In genomic region chr2:101790856-101791255, GRCh38 we compare ENCODE assay signal across 13 cellular contexts.
DNase-seq lines count a peak whose midpoint lies in the region; TF ChIP-seq lines count a peak whose summit lies in the region.
"Had no signal": no experiment of that assay in that cellular context is flagged by ENCODE, and none has a peak within 500 bp of the region (broad histone marks: within the 10 kb centered on the region; RNA-seq: fewer than 3 reads in every experiment).

No MANE protein-coding gene starts in this region.

- no peak overlapping the region for H3K4me3 ChIP-seq in AG04450 (ENCODE audit: low read depth, low read length)
- H3K4me3 ChIP-seq: BLaER1 had no signal

- H3K9me3 Mint-ChIP-seq in neural crest cell: no peaks in the 10 kb centered on the region
- no peaks in the 10 kb centered on the region for H3K9me3 Mint-ChIP-seq in CD14-positive monocyte
- H3K9me3 Mint-ChIP-seq: activated CD4-positive, alpha-beta T cell treated with anti-CD3 and anti-CD28 coated beads, Interleukin-2, amount 10 ng/mL, durations not matched to agents 7 days and 5 days had no signal

- CTCF ChIA-PET in AG04450 (lab: Charles Lee): no interaction called here

- intact Hi-C loops in CD14-positive monocyte (cut with micrococcal nuclease): no loop called here

- H3K27ac ChIP-seq in AG04450 (ENCODE audit: low read depth, low read length): no peak overlapping the region
- H3K27ac ChIP-seq: BLaER1 had no signal

- H3K27ac Mint-ChIP-seq in neural crest cell (ENCODE audit: unreplicated experiment) (peak overlapping the region; percentile 44), CD14-positive monocyte (no peak overlapping the region)
- H3K27ac Mint-ChIP-seq: activated CD4-positive, alpha-beta T cell treated with anti-CD3 and anti-CD28 coated beads, Interleukin-2, amount 10 ng/mL, durations not matched to agents 7 days and 5 days had no signal

- no peaks in the 10 kb centered on the region for H3K27me3 ChIP-seq in AG04450 (ENCODE audit: control insufficient read depth, insufficient read depth, low read length)
- H3K27me3 ChIP-seq: BLaER1 had no signal

- H3K27me3 Mint-ChIP-seq in neural crest cell (ENCODE audit: low read depth): no peaks in the 10 kb centered on the region
- peaks cover 0 to 2% (median 0%) of the 10 kb centered on the region in 3 donors for H3K27me3 Mint-ChIP-seq in CD14-positive monocyte (ENCODE audit: low read depth in 3 of 3)
- H3K27me3 Mint-ChIP-seq: activated CD4-positive, alpha-beta T cell treated with anti-CD3 and anti-CD28 coated beads, Interleukin-2, amount 10 ng/mL, durations not matched to agents 7 days and 5 days; progenitor cell of endocrine pancreas had no signal

- no peaks in the 10 kb centered on the region for H3K9me3 ChIP-seq in AG04450 (ENCODE audit: control insufficient read depth, insufficient read depth, low read length)
- H3K9me3 ChIP-seq: BLaER1 had no signal

- H3K4me1 Mint-ChIP-seq in neural crest cell (peaks cover 71% of the 10 kb centered on the region), CD14-positive monocyte (peaks cover 35% of the 10 kb centered on the region)

- peak; percentile 37 for DNase-seq in AG04450 (ENCODE audit: low read depth, low spot score)
- DNase-seq in NCI-H446 (lab: John Stamatoyannopoulos, UW): peak; percentile 58 to 74
- DNase-seq in fibroblast of peridontal ligament (ENCODE audit: extremely low read depth): peak; percentile 99
- no peak for DNase-seq in neural crest cell (ENCODE audit: low read depth, low spot score)
- no peak for DNase-seq in NCI-H1417 treated with DMSO at 0.1 percent for 48 hours (lab: John Stamatoyannopoulos, UW)
- no peak for DNase-seq in cortex of kidney (lab: John Stamatoyannopoulos, UW)
- no peak for DNase-seq in NCI-H1105 treated with DMSO at 0.1 percent for 48 hours (lab: John Stamatoyannopoulos, UW)
- DNase-seq in CD14-positive monocyte (ENCODE audit: low spot score): no peak
- DNase-seq: activated CD4-positive, alpha-beta T cell treated with anti-CD3 and anti-CD28 coated beads, Interleukin-2, amount 10 ng/mL, durations not matched to agents 7 days and 5 days; activated naive CD4-positive, alpha-beta T cell treated with anti-CD3 and anti-CD28 coated beads, Interleukin-2, amount 50 U/mL, for 16 hours; kidney had no signal

- H3K36me3 Mint-ChIP-seq in neural crest cell (ENCODE audit: low read depth) (peaks cover 8% of the 10 kb centered on the region), CD14-positive monocyte (peaks cover 21 to 23% of the 10 kb centered on the region in 2 donors)

- POLR2A ChIA-PET in AG04450 (lab: Yijun Ruan, JAX): no interaction called here

- TF ChIP-seq CTCF in AG04450 (IDR thresholded peaks at IDR 0.05; ENCODE audit: low read depth, low read length): no peak
- no peak for TF ChIP-seq CTCF in neural crest cell (conservative IDR thresholded peaks at IDR 0.05)
- TF ChIP-seq CTCF in CD14-positive monocyte (IDR thresholded peaks at IDR 0.05): no peak

- H3K4me3 Mint-ChIP-seq in neural crest cell (no peak overlapping the region), CD14-positive monocyte (no peak overlapping the region)
- H3K4me3 Mint-ChIP-seq: activated CD4-positive, alpha-beta T cell treated with anti-CD3 and anti-CD28 coated beads, Interleukin-2, amount 10 ng/mL, durations not matched to agents 7 days and 5 days had no signal

Comparison
In these comparisons a context has a peak if more than half of its experiments do, and no peak if none do; other contexts are left out.
1. DNase-seq: peak in AG04450 (single experiment), NCI-H446 (2 of 2) and fibroblast of peridontal ligament (single experiment); none in neural crest cell (single experiment), NCI-H1417 treated with DMSO at 0.1 percent for 48 hours (single experiment), cortex of kidney (single experiment), NCI-H1105 treated with DMSO at 0.1 percent for 48 hours (single experiment) and CD14-positive monocyte (single experiment).